Comparison of ENCODE assay signal across 14 cellular contexts in the genomic region with DNA sequence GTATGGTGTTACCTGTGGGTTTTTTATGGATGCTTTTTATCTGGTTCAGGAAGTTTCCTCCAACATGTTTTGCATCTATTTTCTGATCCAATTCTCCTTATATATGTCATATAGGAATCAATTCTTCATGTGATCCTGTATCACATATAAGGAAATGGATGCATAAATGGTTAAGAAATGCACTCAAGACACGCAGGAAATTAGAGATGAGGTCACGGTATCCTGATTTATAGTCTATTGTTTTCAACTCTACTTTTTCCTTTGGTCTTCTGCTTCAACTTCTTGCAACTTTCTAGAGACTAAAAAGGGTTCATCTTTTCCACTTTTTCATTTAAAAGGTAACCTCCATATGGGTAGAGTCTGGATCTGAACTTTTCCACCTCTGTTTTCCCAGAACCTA. TPM values are rescaled to one million over a fixed set of nuclear protein-coding genes. Genes with fewer than 3 reads are reported as not detected.
DNase-seq lines count a peak whose midpoint lies in the region; ATAC-seq, FAIRE-seq and TF ChIP-seq lines count a peak whose summit lies in the region.
"Had no signal": no experiment of that assay in that cellular context is flagged by ENCODE, and none has a peak within 500 bp of the region (broad histone marks: within the 10 kb centered on the region; RNA-seq: fewer than 3 reads in every experiment).

No MANE protein-coding gene starts in this region.

- H3K27me3 ChIP-seq in smooth muscle cell (ENCODE audit: low read depth) = no peaks in the 10 kb centered on the region

- TF ChIP-seq CTCF in CD14-positive monocyte (IDR thresholded peaks at IDR 0.05) (no peak), HFFc6 (IDR thresholded peaks at IDR 0.05) (no peak), smooth muscle cell (IDR thresholded peaks at IDR 0.05; ENCODE audit: borderline replicate concordance, insufficient read depth, poor library complexity, severe bottlenecking) (no peak)

- no peak overlapping the region for H3K4me3 ChIP-seq in smooth muscle cell
- H3K4me3 ChIP-seq: GM23248 had no signal

- H3K79me2 ChIP-seq in smooth muscle cell (ENCODE audit: low read depth) = no peaks in the 10 kb centered on the region

- no peak overlapping the region for H3K4me2 ChIP-seq in smooth muscle cell

- H3K4me1 ChIP-seq in smooth muscle cell (ENCODE audit: low read depth) = no peaks in the 10 kb centered on the region
- H3K4me1 ChIP-seq: Caco-2 had no signal

- H4K20me1 ChIP-seq in smooth muscle cell (ENCODE audit: low read depth) = no peaks in the 10 kb centered on the region

- H3K4me1 Mint-ChIP-seq in CD14-positive monocyte (peaks cover 31% of the 10 kb centered on the region), HFFc6 (ENCODE audit: low read depth) (peaks cover 33% of the 10 kb centered on the region), memory B cell (peaks cover 13% of the 10 kb centered on the region)

- H3K27me3 Mint-ChIP-seq in CD14-positive monocyte (ENCODE audit: low read depth in 3 of 3) (peaks cover 0 to 1% (median 0%) of the 10 kb centered on the region in 3 donors), HFFc6 (ENCODE audit: insufficient read depth) (no peaks in the 10 kb centered on the region; the same call in 1 of the 2 replicates), memory B cell (no peaks in the 10 kb centered on the region)

- H2AFZ ChIP-seq in smooth muscle cell (ENCODE audit: low read depth) = no peak overlapping the region
- H2AFZ ChIP-seq: GM23248 had no signal

- intact Hi-C loops in CD14-positive monocyte (cut with micrococcal nuclease) = loop anchor here in 1 of 2 donors (10.0 kb wide), 1 partner anchor 61 kb away; no protein-coding TSS in a partner anchor

- H3K36me3 Mint-ChIP-seq in CD14-positive monocyte = peaks cover 4 to 20% of the 10 kb centered on the region in 2 donors
- no peaks in the 10 kb centered on the region for H3K36me3 Mint-ChIP-seq in HFFc6 (ENCODE audit: low read depth)
- peaks cover 7% of the 10 kb centered on the region for H3K36me3 Mint-ChIP-seq in memory B cell

- ATAC-seq in memory B cell (ENCODE audit: low read depth) (no peak), HG03175 (IDR thresholded peaks at IDR 0.05; ENCODE audit: unreplicated experiment) (no peak), HG03442 (IDR thresholded peaks at IDR 0.05; ENCODE audit: unreplicated experiment) (no peak)

- no peaks in the 10 kb centered on the region for H3K9me3 ChIP-seq in smooth muscle cell (replicated peaks; ENCODE audit: low read depth)
- H3K9me3 ChIP-seq: Caco-2 had no signal

- peak overlapping the region in 4 of 7 donors; percentile 18 to 61 (median 60) for H3K27ac Mint-ChIP-seq in CD14-positive monocyte
- H3K27ac Mint-ChIP-seq in HFFc6 = peak overlapping the region; percentile 59; the same call in 1 of the 2 replicates
- H3K27ac Mint-ChIP-seq in memory B cell = peak overlapping the region; percentile 8

- DNase-seq in CD14-positive monocyte (ENCODE audit: low spot score) (no peak), HFFc6 (no peak), memory B cell (ENCODE audit: low spot score in 2 of 2) (no peak), A172 (ENCODE audit: low spot score) (no peak), smooth muscle cell (lab: John Stamatoyannopoulos, UW; ENCODE audit: unreplicated experiment) (no peak)
- DNase-seq: Caco-2; CD8-positive, alpha-beta memory T cell; DMS53; GM23248 had no signal

- no peaks in the 10 kb centered on the region for H3K36me3 ChIP-seq in smooth muscle cell (ENCODE audit: low read depth)

- no peak overlapping the region for H3K9ac ChIP-seq in smooth muscle cell (ENCODE audit: low read depth)
- H3K9ac ChIP-seq: GM23248 had no signal

- H3K9me3 Mint-ChIP-seq in CD14-positive monocyte = peaks cover 0 to 4% (median 0%) of the 10 kb centered on the region in 7 donors
- H3K9me3 Mint-ChIP-seq in HFFc6 = no peaks in the 10 kb centered on the region
- no peaks in the 10 kb centered on the region for H3K9me3 Mint-ChIP-seq in memory B cell
- H3K9me3 Mint-ChIP-seq: CD8-positive, alpha-beta memory T cell had no signal

- H3K4me3 Mint-ChIP-seq in CD14-positive monocyte (no peak overlapping the region), HFFc6 (no peak overlapping the region), memory B cell (no peak overlapping the region)
- H3K4me3 Mint-ChIP-seq: CD8-positive, alpha-beta memory T cell had no signal

- peak; percentile 60 for FAIRE-seq in colon (lab: Jason Lieb, UNC)
- FAIRE-seq: A204.1, H54 had no signal

- H3F3A ChIP-seq in smooth muscle cell (ENCODE audit: low read depth) = no peaks in the 10 kb centered on the region

- WGBS in smooth muscle cell (ENCODE audit: low lambda C conversion rate) = 62% methylated on average over 2 of the region's 2 CpGs

- H3K27ac ChIP-seq in smooth muscle cell (ENCODE audit: low read depth) = no peak overlapping the region
- H3K27ac ChIP-seq: GM23248 had no signal

RNA-seq across cellular contexts. Expression of gene IL13RA1, which starts 33.6 kb away (rescaled TPM):
- 10 to 100 TPM; 72.6 to 74.6 TPM for polyA plus RNA-seq in CD14-positive monocyte
- 10 to 100 TPM; 55.2 to 76.7 (median 66.8) TPM for total RNA-seq in HFFc6 (2021; fragmentation: NEBNext Ultra II Directional; extraction: Animal tissue kit (Norgen Biotek cat#: 25700))
- total RNA-seq in A172 (2014; rRNA removed; shearing (Covaris generic)) = 38.9 and 41.9 TPM in 2 replicates
- total RNA-seq in smooth muscle cell = 85.9 and 97.2 TPM in 2 replicates
- polyA plus RNA-seq in smooth muscle cell = 50.5 and 67.0 TPM in 2 replicates
- polyA plus RNA-seq: CD8-positive, alpha-beta memory T cell had no signal

Comparison
In these comparisons a context has a peak if more than half of its experiments do, and no peak if none do; other contexts are left out.
1. H3K27ac Mint-ChIP-seq: peak in every context shown above with its lines; median percentile 60 in CD14-positive monocyte; 59 in HFFc6; 8 in memory B cell.